In the genomic region with DNA sequence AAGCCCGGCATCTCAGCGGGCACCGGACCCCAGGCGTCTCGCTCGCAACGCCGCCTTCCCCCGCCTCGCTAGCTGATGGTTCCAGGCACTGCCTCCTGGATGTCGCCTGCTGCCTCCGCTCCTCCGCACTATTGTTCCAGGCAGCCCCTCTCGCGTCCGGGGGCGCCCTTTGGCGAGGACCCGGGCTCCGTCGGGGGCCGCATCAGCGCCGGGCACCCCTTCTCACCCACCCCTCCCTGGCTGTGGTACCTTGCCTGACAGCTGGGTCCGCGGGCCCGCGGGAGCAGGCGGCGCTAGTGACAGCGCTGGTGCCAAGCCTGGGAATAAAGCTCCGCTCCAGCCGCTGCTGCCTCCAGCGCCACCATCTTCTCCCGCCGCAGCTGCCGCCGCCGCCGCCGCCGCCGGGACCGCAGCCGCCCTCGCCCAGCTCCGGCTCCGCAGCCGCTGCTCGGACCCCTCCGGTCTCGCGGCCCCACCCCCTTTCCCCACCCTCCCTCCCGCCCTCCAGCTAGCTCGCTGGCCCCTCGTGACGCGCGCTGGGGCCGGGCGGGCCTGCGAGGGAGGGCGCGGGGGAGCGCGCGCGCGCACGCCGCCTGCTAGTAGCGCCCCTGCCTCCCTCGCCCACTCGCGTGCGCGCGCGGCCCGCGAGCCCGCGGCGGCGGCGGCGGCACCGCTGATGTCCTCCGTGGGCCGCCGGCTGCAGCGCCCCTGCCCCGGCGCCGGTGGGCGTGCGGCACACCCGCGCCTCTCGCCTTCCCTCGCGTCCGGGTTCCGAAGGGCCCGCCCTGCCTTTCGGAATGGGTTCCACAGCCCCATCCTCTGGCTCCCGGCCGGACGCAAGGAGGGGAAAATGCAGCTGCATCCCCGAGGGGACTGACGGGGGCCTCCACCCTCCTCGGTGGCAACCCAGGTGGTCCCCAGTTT, we compare ENCODE assay signal across 8 cellular contexts. TPM values are rescaled to one million over a fixed set of nuclear protein-coding genes. Genes with fewer than 3 reads are reported as not detected.
DNase-seq lines count a peak whose midpoint lies in the region; ATAC-seq, FAIRE-seq and TF ChIP-seq lines count a peak whose summit lies in the region.

Gene APBA1, minus strand, starts transcription at position 468 of the 924 bp plus-strand sequence.

- 0 to 1% (median 0%) methylated on average over 80 to 112 of the region's 112 CpGs for WGBS in psoas muscle, 3 donors

- H3K36me3 Mint-ChIP-seq in astrocyte (ENCODE audit: low read depth, unreplicated experiment) = no peaks in the 10 kb centered on the region

- H3K27me3 ChIP-seq in HUES6 (ENCODE audit: control insufficient read depth, insufficient read depth, low read length) (peaks cover 40% of the 10 kb centered on the region), astrocyte (ENCODE audit: insufficient read depth, low read length) (no peaks in the 10 kb centered on the region), psoas muscle (ENCODE audit: insufficient read depth in 3 of 3, low read length in 2 of 3) (no peaks in the 10 kb centered on the region)

- H3K4me1 Mint-ChIP-seq in astrocyte (ENCODE audit: low read depth, unreplicated experiment) = peaks cover 11% of the 10 kb centered on the region

- no peaks in the 10 kb centered on the region for H3K9me3 Mint-ChIP-seq in astrocyte (ENCODE audit: unreplicated experiment)

- H3K4me2 ChIP-seq in astrocyte (ENCODE audit: low read length) = peak within 1 kb of the TSS; percentile 98

- peak within 1 kb of the TSS; percentile 83 for H3K4me3 Mint-ChIP-seq in astrocyte (ENCODE audit: unreplicated experiment)

- FAIRE-seq in astrocyte (lab: Jason Lieb, UNC) = no peak

- no peak for TF ChIP-seq CTCF in astrocyte (IDR thresholded peaks at IDR 0.05; ENCODE audit: insufficient read depth, low read depth, low read length)
- no peak for TF ChIP-seq CTCF in psoas muscle (IDR thresholded peaks at IDR 0.05)

- peak; percentile 82 for DNase-seq in COLO668 (lab: John Stamatoyannopoulos, UW; ENCODE audit: unreplicated experiment)
- DNase-seq in T follicular helper cell (ENCODE audit: low read depth) = peak; percentile 18
- peak; percentile 46 for DNase-seq in astrocyte (ENCODE audit: low read depth)
- peak; percentile 55 for DNase-seq in hepatic stellate cell (ENCODE audit: low spot score)
- DNase-seq in psoas muscle = peak; percentile 74 to 77
- no peak for DNase-seq in H4 (ENCODE audit: low spot score)

- intact Hi-C loops in psoas muscle (cut with DNase I) = loop anchor here (2.0 to 10.0 kb wide), 4 partner anchors 83 to 250 kb away; no protein-coding TSS in a partner anchor

- H3K9me3 ChIP-seq in HUES6 (ENCODE audit: control insufficient read depth, insufficient read depth, low read depth, low read length) = no peaks in the 10 kb centered on the region
- no peaks in the 10 kb centered on the region for H3K9me3 ChIP-seq in astrocyte (ENCODE audit: insufficient read depth, low read depth, low read length)
- H3K9me3 ChIP-seq in psoas muscle = no peaks in the 10 kb centered on the region

- H3K36me3 ChIP-seq in HUES6 (ENCODE audit: control insufficient read depth, insufficient read depth, low read length) (no peaks in the 10 kb centered on the region), astrocyte (ENCODE audit: insufficient read depth, low read length) (no peaks in the 10 kb centered on the region), psoas muscle (ENCODE audit: insufficient read depth in 1 of 2, low read depth in 1 of 2) (no peaks in the 10 kb centered on the region)

- H3K4me1 ChIP-seq in HUES6 (ENCODE audit: control insufficient read depth, insufficient read depth, low read length) (peaks cover 15% of the 10 kb centered on the region), astrocyte (ENCODE audit: insufficient read depth, low read length) (peaks cover 17% of the 10 kb centered on the region), psoas muscle (peaks cover 3% of the 10 kb centered on the region)

- H2AFZ ChIP-seq in astrocyte (ENCODE audit: low read depth, low read length) = peak within 1 kb of the TSS; percentile 94

- H3K9ac ChIP-seq in HUES6 (ENCODE audit: low read length) = peak within 1 kb of the TSS; percentile 41
- H3K9ac ChIP-seq in astrocyte (ENCODE audit: low read length) = peak within 1 kb of the TSS; percentile 82

- peak; percentile 46 for ATAC-seq in GM21390 (IDR thresholded peaks at IDR 0.05; ENCODE audit: unreplicated experiment)
- peak; percentile 65 to 80 (median 70) for ATAC-seq in psoas muscle

- peaks cover 8% of the 10 kb centered on the region for H3K79me2 ChIP-seq in astrocyte (ENCODE audit: insufficient read depth, low read length)

- H3K27me3 Mint-ChIP-seq in astrocyte (ENCODE audit: low read depth, unreplicated experiment) = peaks cover 5% of the 10 kb centered on the region

- H4K20me1 ChIP-seq in astrocyte (ENCODE audit: insufficient read depth, low read length) = peaks cover 6% of the 10 kb centered on the region

- peak within 1 kb of the TSS; percentile 47 for H3K27ac Mint-ChIP-seq in astrocyte (ENCODE audit: unreplicated experiment)

- H3K4me3 ChIP-seq in HUES6 (ENCODE audit: low read depth, low read length) (peak within 1 kb of the TSS; percentile 70), astrocyte (ENCODE audit: insufficient read depth, low read depth, low read length) (peak within 1 kb of the TSS; percentile 77), psoas muscle (peak within 1 kb of the TSS; percentile 78)

- H3K27ac ChIP-seq in HUES6 (ENCODE audit: low read depth, low read length) (no peak within 1 kb of the TSS), astrocyte (ENCODE audit: low read depth, low read length) (peak within 1 kb of the TSS; percentile 66), psoas muscle (peak within 1 kb of the TSS; percentile 65)

RNA-seq across cellular contexts. Expression of gene APBA1, which starts in this region (rescaled TPM):
- 4.5 and 5.9 TPM in 2 replicates for total RNA-seq in astrocyte
- total RNA-seq in psoas muscle = 1 to 10 TPM in 2 of 4 donors, under 1 TPM in 2; 0.81 to 4.2 (median 1.1) TPM
- polyA plus RNA-seq in psoas muscle = under 1 TPM; 0.23 to 0.47 (median 0.42) TPM
- total RNA-seq in H4 (2014; rRNA removed; shearing (Covaris generic)) = 0.25 and 0.41 TPM in 2 replicates
